2 cellular contexts compared by ENCODE assay signal in the genomic region with DNA sequence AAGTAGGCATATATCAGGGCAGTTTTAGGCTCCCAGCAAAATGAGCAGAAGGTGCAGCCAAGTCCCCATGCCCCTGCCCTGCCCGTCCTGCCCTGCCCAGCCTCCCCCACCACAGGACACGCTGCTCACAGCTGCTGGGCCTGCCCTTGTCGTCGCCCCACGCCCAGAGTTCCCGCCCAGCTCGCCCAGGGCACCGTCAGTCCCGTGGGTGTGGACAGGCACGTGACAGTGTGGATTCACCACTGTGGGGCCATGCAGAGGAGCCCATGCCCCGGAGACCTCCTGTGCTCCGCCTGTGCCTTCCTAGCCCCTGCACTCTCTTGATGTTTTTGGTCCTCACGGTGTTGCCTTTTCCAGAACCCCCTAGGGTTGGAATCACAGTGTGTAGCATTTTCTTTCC.
TF ChIP-seq lines count a peak whose summit lies in the region.

No MANE protein-coding gene starts in this region.

TF ChIP-seq in HepG2, 621 proteins besides CTCF, POLR2A, EP300 and RAD21 (continues in another document):
- TF ChIP-seq YEATS4 (CRISPR knock-in tag; IDR thresholded peaks at IDR 0.05; ENCODE audit: borderline replicate concordance) (no peak), TEAD2 (CRISPR knock-in tag; IDR thresholded peaks at IDR 0.05) (no peak), KDM2A (CRISPR knock-in tag; IDR thresholded peaks at IDR 0.05; ENCODE audit: borderline replicate concordance, low read depth) (peak; percentile 18; the same call in 1 of the 2 replicates), RFX3 (CRISPR knock-in tag; IDR thresholded peaks at IDR 0.05) (no peak), SRY (CRISPR knock-in tag; IDR thresholded peaks at IDR 0.05) (no peak), AKAP8 (CRISPR knock-in tag; IDR thresholded peaks at IDR 0.05) (peak; percentile 25; the same call in 1 of the 2 replicates), ATF1 (CRISPR knock-in tag; IDR thresholded peaks at IDR 0.05) (no peak), ZBTB20 (CRISPR knock-in tag; IDR thresholded peaks at IDR 0.05; ENCODE audit: borderline replicate concordance, low read depth) (no peak), ATM (IDR thresholded peaks at IDR 0.05; ENCODE audit: borderline replicate concordance) (no peak), AGO2 (optimal IDR thresholded peaks at IDR 0.05; ENCODE audit: low read depth, low read length) (peak; percentile 26), ZNF24 (IDR thresholded peaks at IDR 0.05) (no peak), MIER3 (CRISPR knock-in tag; IDR thresholded peaks at IDR 0.05; ENCODE audit: borderline replicate concordance) (no peak), MTA1 (CRISPR knock-in tag; IDR thresholded peaks at IDR 0.05; ENCODE audit: borderline replicate concordance) (no peak), ZNF432 (CRISPR knock-in tag; IDR thresholded peaks at IDR 0.05; ENCODE audit: borderline replicate concordance) (no peak), MXD4 (CRISPR knock-in tag; IDR thresholded peaks at IDR 0.05) (no peak), FOXC1 (CRISPR knock-in tag; IDR thresholded peaks at IDR 0.05; ENCODE audit: borderline replicate concordance) (no peak), KDM5B (CRISPR knock-in tag; IDR thresholded peaks at IDR 0.05; ENCODE audit: borderline replicate concordance) (no peak), NKX3-1 (CRISPR knock-in tag; IDR thresholded peaks at IDR 0.05) (no peak)
- TF ChIP-seq, protein P1, sequence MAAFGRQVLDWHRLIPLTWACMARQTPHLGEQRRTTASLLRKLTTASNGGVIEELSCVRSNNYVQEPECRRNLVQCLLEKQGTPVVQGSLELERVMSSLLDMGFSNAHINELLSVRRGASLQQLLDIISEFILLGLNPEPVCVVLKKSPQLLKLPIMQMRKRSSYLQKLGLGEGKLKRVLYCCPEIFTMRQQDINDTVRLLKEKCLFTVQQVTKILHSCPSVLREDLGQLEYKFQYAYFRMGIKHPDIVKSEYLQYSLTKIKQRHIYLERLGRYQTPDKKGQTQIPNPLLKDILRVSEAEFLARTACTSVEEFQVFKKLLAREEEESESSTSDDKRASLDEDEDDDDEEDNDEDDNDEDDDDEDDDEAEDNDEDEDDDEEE (CRISPR knock-in tag; IDR thresholded peaks at IDR 0.05): no peak
- TF ChIP-seq, protein P2, sequence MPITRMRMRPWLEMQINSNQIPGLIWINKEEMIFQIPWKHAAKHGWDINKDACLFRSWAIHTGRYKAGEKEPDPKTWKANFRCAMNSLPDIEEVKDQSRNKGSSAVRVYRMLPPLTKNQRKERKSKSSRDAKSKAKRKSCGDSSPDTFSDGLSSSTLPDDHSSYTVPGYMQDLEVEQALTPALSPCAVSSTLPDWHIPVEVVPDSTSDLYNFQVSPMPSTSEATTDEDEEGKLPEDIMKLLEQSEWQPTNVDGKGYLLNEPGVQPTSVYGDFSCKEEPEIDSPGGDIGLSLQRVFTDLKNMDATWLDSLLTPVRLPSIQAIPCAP (CRISPR knock-in tag; IDR thresholded peaks at IDR 0.05; ENCODE audit: low read depth): no peak
- TF ChIP-seq, protein P3, sequence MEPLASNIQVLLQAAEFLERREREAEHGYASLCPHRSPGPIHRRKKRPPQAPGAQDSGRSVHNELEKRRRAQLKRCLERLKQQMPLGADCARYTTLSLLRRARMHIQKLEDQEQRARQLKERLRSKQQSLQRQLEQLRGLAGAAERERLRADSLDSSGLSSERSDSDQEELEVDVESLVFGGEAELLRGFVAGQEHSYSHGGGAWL (CRISPR knock-in tag; IDR thresholded peaks at IDR 0.05): no peak
- TF ChIP-seq, protein P4, sequence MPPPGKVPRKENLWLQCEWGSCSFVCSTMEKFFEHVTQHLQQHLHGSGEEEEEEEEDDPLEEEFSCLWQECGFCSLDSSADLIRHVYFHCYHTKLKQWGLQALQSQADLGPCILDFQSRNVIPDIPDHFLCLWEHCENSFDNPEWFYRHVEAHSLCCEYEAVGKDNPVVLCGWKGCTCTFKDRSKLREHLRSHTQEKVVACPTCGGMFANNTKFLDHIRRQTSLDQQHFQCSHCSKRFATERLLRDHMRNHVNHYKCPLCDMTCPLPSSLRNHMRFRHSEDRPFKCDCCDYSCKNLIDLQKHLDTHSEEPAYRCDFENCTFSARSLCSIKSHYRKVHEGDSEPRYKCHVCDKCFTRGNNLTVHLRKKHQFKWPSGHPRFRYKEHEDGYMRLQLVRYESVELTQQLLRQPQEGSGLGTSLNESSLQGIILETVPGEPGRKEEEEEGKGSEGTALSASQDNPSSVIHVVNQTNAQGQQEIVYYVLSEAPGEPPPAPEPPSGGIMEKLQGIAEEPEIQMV (CRISPR knock-in tag; IDR thresholded peaks at IDR 0.05; ENCODE audit: low read depth): no peak
- TF ChIP-seq, protein P5, sequence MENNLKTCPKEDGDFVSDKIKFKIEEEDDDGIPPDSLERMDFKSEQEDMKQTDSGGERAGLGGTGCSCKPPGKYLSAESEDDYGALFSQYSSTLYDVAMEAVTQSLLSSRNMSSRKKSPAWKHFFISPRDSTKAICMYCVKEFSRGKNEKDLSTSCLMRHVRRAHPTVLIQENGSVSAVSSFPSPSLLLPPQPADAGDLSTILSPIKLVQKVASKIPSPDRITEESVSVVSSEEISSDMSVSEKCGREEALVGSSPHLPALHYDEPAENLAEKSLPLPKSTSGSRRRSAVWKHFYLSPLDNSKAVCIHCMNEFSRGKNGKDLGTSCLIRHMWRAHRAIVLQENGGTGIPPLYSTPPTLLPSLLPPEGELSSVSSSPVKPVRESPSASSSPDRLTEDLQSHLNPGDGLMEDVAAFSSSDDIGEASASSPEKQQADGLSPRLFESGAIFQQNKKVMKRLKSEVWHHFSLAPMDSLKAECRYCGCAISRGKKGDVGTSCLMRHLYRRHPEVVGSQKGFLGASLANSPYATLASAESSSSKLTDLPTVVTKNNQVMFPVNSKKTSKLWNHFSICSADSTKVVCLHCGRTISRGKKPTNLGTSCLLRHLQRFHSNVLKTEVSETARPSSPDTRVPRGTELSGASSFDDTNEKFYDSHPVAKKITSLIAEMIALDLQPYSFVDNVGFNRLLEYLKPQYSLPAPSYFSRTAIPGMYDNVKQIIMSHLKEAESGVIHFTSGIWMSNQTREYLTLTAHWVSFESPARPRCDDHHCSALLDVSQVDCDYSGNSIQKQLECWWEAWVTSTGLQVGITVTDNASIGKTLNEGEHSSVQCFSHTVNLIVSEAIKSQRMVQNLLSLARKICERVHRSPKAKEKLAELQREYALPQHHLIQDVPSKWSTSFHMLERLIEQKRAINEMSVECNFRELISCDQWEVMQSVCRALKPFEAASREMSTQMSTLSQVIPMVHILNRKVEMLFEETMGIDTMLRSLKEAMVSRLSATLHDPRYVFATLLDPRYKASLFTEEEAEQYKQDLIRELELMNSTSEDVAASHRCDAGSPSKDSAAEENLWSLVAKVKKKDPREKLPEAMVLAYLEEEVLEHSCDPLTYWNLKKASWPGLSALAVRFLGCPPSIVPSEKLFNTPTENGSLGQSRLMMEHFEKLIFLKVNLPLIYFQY (CRISPR knock-in tag; IDR thresholded peaks at IDR 0.05; ENCODE audit: borderline replicate concordance): no peak
- TF ChIP-seq, protein P6, sequence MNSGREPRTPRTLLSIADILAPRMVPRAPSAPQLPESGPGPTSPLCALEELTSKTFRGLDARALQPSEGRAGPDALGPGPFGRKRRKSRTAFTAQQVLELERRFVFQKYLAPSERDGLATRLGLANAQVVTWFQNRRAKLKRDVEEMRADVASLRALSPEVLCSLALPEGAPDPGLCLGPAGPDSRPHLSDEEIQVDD (CRISPR knock-in tag; IDR thresholded peaks at IDR 0.05; ENCODE audit: borderline replicate concordance): no peak

TF ChIP-seq in K562, 482 proteins besides CTCF, POLR2A, EP300 and RAD21:
- TF ChIP-seq HMGN3 (IDR thresholded peaks at IDR 0.05; ENCODE audit: borderline replicate concordance, extremely low read depth, insufficient read length, low read depth, low read length): peak; percentile 26
- TF ChIP-seq, protein P7, sequence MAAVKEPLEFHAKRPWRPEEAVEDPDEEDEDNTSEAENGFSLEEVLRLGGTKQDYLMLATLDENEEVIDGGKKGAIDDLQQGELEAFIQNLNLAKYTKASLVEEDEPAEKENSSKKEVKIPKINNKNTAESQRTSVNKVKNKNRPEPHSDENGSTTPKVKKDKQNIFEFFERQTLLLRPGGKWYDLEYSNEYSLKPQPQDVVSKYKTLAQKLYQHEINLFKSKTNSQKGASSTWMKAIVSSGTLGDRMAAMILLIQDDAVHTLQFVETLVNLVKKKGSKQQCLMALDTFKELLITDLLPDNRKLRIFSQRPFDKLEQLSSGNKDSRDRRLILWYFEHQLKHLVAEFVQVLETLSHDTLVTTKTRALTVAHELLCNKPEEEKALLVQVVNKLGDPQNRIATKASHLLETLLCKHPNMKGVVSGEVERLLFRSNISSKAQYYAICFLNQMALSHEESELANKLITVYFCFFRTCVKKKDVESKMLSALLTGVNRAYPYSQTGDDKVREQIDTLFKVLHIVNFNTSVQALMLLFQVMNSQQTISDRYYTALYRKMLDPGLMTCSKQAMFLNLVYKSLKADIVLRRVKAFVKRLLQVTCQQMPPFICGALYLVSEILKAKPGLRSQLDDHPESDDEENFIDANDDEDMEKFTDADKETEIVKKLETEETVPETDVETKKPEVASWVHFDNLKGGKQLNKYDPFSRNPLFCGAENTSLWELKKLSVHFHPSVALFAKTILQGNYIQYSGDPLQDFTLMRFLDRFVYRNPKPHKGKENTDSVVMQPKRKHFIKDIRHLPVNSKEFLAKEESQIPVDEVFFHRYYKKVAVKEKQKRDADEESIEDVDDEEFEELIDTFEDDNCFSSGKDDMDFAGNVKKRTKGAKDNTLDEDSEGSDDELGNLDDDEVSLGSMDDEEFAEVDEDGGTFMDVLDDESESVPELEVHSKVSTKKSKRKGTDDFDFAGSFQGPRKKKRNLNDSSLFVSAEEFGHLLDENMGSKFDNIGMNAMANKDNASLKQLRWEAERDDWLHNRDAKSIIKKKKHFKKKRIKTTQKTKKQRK (IDR thresholded peaks at IDR 0.05; ENCODE audit: borderline replicate concordance, low read depth, low read length): no peak
- peak; percentile 52 for TF ChIP-seq POLR2G (IDR thresholded peaks at IDR 0.05; ENCODE audit: low read depth, low read length)
